In genomic region chr9:93368437-93368836, GRCh38 we compare ENCODE assay signal across 30 cellular contexts.
"Had no signal": no experiment of that assay in that cellular context is flagged by ENCODE, and none has a peak within 500 bp of the region (broad histone marks: within the 10 kb centered on the region; RNA-seq: fewer than 3 reads in every experiment).

No MANE protein-coding gene starts in this region.

- DNase-seq: colonic mucosa; cortex of kidney; dermis blood vessel endothelial cell; dorsolateral prefrontal cortex; effector CD4-positive, alpha-beta T cell; effector CD8-positive, alpha-beta T cell; effector memory CD4-positive, alpha-beta T cell; effector memory CD8-positive, alpha-beta T cell; endodermal cell; erythroblast; esophagus squamous epithelium; foreskin fibroblast; foreskin keratinocyte; foreskin melanocyte; gastrocnemius medialis; glutamatergic neuron; head of caudate nucleus; heart left ventricle; heart right ventricle had no signal

- H3K79me2 ChIP-seq: hepatocyte had no signal

- ATAC-seq: effector memory CD8-positive, alpha-beta T cell; esophagus mucosa; foreskin keratinocyte; gastrocnemius medialis; gastroesophageal sphincter; heart left ventricle; heart right ventricle had no signal

- H3K4me3 Mint-ChIP-seq: dendritic cell treated with granulocyte-macrophage colony-stimulating factor and Interleukin-4, amounts not matched to agents 40 ng/mL and 50 ng/mL, for 4 days; effector memory CD8-positive, alpha-beta T cell; endodermal cell had no signal

- H3K27ac Mint-ChIP-seq: dendritic cell treated with granulocyte-macrophage colony-stimulating factor and Interleukin-4, amounts not matched to agents 40 ng/mL and 50 ng/mL, for 4 days; effector memory CD8-positive, alpha-beta T cell; endodermal cell had no signal

- H3K36me3 ChIP-seq: colonic mucosa, esophagus muscularis mucosa, esophagus squamous epithelium, gastrocnemius medialis, gastroesophageal sphincter, heart left ventricle, heart right ventricle had no signal

- H3K9me3 ChIP-seq: colonic mucosa, esophagus muscularis mucosa, esophagus squamous epithelium, gastrocnemius medialis, gastroesophageal sphincter, heart left ventricle, heart right ventricle had no signal

- H3K9me3 Mint-ChIP-seq: effector memory CD8-positive, alpha-beta T cell had no signal

- H3K4me3 ChIP-seq: colonic mucosa, coronary artery, dorsolateral prefrontal cortex, esophagus muscularis mucosa, esophagus squamous epithelium, gastrocnemius medialis, gastroesophageal sphincter, heart left ventricle, heart right ventricle, hepatocyte had no signal

- FAIRE-seq: colon, endometrium, endothelial cell of umbilical vein, frontal cortex had no signal

- H3K4me2 ChIP-seq: hepatocyte had no signal

- H3K27ac ChIP-seq: colonic mucosa, coronary artery, dorsolateral prefrontal cortex, epithelial cell of prostate, esophagus muscularis mucosa, esophagus squamous epithelium, foreskin keratinocyte, gastrocnemius medialis, gastroesophageal sphincter, heart left ventricle, heart right ventricle, hepatocyte had no signal

- H3K4me1 ChIP-seq: colonic mucosa, esophagus muscularis mucosa, esophagus squamous epithelium, foreskin keratinocyte, gastrocnemius medialis, gastroesophageal sphincter, heart left ventricle, heart right ventricle had no signal

- H2AFZ ChIP-seq: hepatocyte had no signal

- H3K27me3 ChIP-seq: colonic mucosa, dorsolateral prefrontal cortex, foreskin keratinocyte, gastrocnemius medialis, gastroesophageal sphincter, heart left ventricle, heart right ventricle, hepatocyte had no signal
